ENCODE assay signal across 8 cellular contexts in the genomic region with DNA sequence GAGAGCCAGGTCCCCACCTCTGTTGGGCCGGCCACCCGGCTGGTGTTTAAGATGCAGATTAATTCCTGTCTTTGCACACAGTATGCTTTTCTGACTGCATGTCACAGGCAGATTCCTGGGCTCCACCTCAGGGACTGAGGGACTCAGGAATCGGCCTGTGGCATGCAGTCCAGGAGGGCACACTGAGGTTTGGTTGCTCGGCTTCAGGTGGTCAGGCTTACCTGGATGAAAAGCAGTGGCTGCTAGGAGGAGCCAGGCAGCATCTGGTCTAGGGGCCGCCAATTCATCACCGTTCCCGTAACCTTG. TPM values are rescaled to one million over a fixed set of nuclear protein-coding genes. Genes with fewer than 3 reads are reported as not detected.
DNase-seq lines count a peak whose midpoint lies in the region; ATAC-seq and TF ChIP-seq lines count a peak whose summit lies in the region.

No MANE protein-coding gene starts in this region.

- H3K9me3 ChIP-seq in H9 (ENCODE audit: control insufficient read depth, low read depth, low read length) (no peaks in the 10 kb centered on the region), T-helper 17 cell (ENCODE audit: control insufficient read depth, low read length, poor library complexity, severe bottlenecking) (no peaks in the 10 kb centered on the region), gastroesophageal sphincter (no peaks in the 10 kb centered on the region), skeletal muscle tissue (ENCODE audit: control insufficient read depth in 3 of 3, low read length in 3 of 3) (no peaks in the 10 kb centered on the region)

- no peaks in the 10 kb centered on the region for H3K9me3 Mint-ChIP-seq in H9

- TF ChIP-seq POLR2A in gastroesophageal sphincter (IDR thresholded peaks at IDR 0.05) = no peak

- H3T11ph ChIP-seq in H9 (ENCODE audit: low read length) = no peak overlapping the region

- WGBS in H9 (ENCODE audit: extremely low coverage, insufficient read length, low lambda C conversion rate) = no CpG with 5 or more reads among the region's 7 CpGs
- WGBS in gastroesophageal sphincter (ENCODE audit: low coverage in 1 of 2), 2 donors = 6% methylated on average over 2 of the region's 7 CpGs; no CpG with 5 or more reads in 1 of the 2 donors

- H3K27me3 ChIP-seq in H9 (ENCODE audit: insufficient read depth, low read length) (no peaks in the 10 kb centered on the region), gastroesophageal sphincter (no peaks in the 10 kb centered on the region), skeletal muscle tissue (ENCODE audit: control insufficient read depth in 3 of 3, insufficient read depth in 3 of 3, low read length in 3 of 3) (no peaks in the 10 kb centered on the region)

- H3K23ac ChIP-seq in H9 (ENCODE audit: insufficient read length, low read depth, low read length) = no peak overlapping the region

- H2BK15ac ChIP-seq in H9 (ENCODE audit: low read depth, low read length) = no peak overlapping the region

- no peak overlapping the region for H2BK120ac ChIP-seq in H9 (ENCODE audit: low read depth, low read length, poor library complexity, severe bottlenecking)

- no peak overlapping the region for H4K91ac ChIP-seq in H9 (ENCODE audit: insufficient read length, low read depth, low read length)

- peaks cover 0 to 24% of the 10 kb centered on the region in 2 donors for H3K36me3 ChIP-seq in gastroesophageal sphincter
- peaks cover 15 to 24% (median 15%) of the 10 kb centered on the region in 3 donors for H3K36me3 ChIP-seq in skeletal muscle tissue (ENCODE audit: control insufficient read depth in 3 of 3, insufficient read depth in 3 of 3, low read length in 3 of 3)

- H4K20me1 ChIP-seq in H9 (ENCODE audit: control insufficient read depth, insufficient read depth, insufficient read length) = peaks cover 6% of the 10 kb centered on the region

- H2BK5ac ChIP-seq in H9 (ENCODE audit: insufficient read length, low read length) = no peak overlapping the region

- no peaks in the 10 kb centered on the region for H3K27me3 Mint-ChIP-seq in H9 (ENCODE audit: low read depth)
- no peaks in the 10 kb centered on the region for H3K27me3 Mint-ChIP-seq in T-helper 17 cell

- H2AK5ac ChIP-seq in H9 (ENCODE audit: insufficient read length, low read length) = no peak overlapping the region

- H4K5ac ChIP-seq in H9 (ENCODE audit: insufficient read length, low read depth, low read length) = no peak overlapping the region

- no peak overlapping the region for H4K8ac ChIP-seq in H9 (replicated peaks; ENCODE audit: insufficient read length, low read depth, low read length)

- H3K27ac Mint-ChIP-seq in H9 (peak overlapping the region; percentile 66 to 94 (median 89); a peak in 4 of 7 replicates), T-helper 17 cell (peak overlapping the region; percentile 54)

- H3K9ac ChIP-seq in H9 (ENCODE audit: extremely low read depth, insufficient read length, low read length) (peak overlapping the region; percentile 75), skeletal muscle tissue (ENCODE audit: low read depth in 1 of 3, low read length in 3 of 3) (peak overlapping the region; percentile 84 to 93 (median 87))

- peaks cover 3% of the 10 kb centered on the region; the same call in 1 of the 2 replicates for H3K4me1 ChIP-seq in H9 (ENCODE audit: insufficient read depth, low read length)
- H3K4me1 ChIP-seq in gastroesophageal sphincter = peaks cover 0 to 60% (median 27%) of the 10 kb centered on the region in 3 donors
- H3K4me1 ChIP-seq in skeletal muscle tissue (ENCODE audit: control insufficient read depth in 3 of 3, insufficient read depth in 3 of 3, low read length in 3 of 3) = peaks cover 37 to 49% (median 38%) of the 10 kb centered on the region in 3 donors

- no peak overlapping the region for H3K4ac ChIP-seq in H9 (ENCODE audit: low read depth, low read length)

- H3K4me3 ChIP-seq in gastroesophageal sphincter (peak overlapping the region; percentile 81 to 97), skeletal muscle tissue (ENCODE audit: low read length in 3 of 3) (peak overlapping the region; percentile 89 to 95 (median 90))

- H3K18ac ChIP-seq in H9 (ENCODE audit: insufficient read length, low read depth, low read length) = no peak overlapping the region

- no peak for TF ChIP-seq CTCF in H9 (conservative IDR thresholded peaks at IDR 0.05)
- no peak for TF ChIP-seq CTCF in gastroesophageal sphincter (IDR thresholded peaks at IDR 0.05)

- no peak for TF ChIP-seq EP300 in gastroesophageal sphincter (IDR thresholded peaks at IDR 0.05)

- H3K14ac ChIP-seq in H9 (ENCODE audit: insufficient read depth, low read length) = peak overlapping the region; percentile 92; the same call in 1 of the 2 replicates

- H3K36me3 Mint-ChIP-seq in H9 (ENCODE audit: insufficient read depth in 1 of 3, low read depth in 3 of 3) (peaks cover 27 to 38% (median 32%) of the 10 kb centered on the region in 3 experiments; a peak in 6 of 7 replicates), T-helper 17 cell (ENCODE audit: low read depth) (peaks cover 2% of the 10 kb centered on the region)

- no peak overlapping the region for H3K56ac ChIP-seq in H9 (ENCODE audit: insufficient read length, low read depth, low read length)

- H2AFZ ChIP-seq in H9 (ENCODE audit: low read length) = no peak overlapping the region

- H3K79me1 ChIP-seq in H9 (ENCODE audit: insufficient read depth, low read depth, low read length, poor library complexity, severe bottlenecking) = peaks cover 7% of the 10 kb centered on the region

- H3K4me3 Mint-ChIP-seq in H9 (peak overlapping the region; percentile 90 to 97), T-helper 17 cell (peak overlapping the region; percentile 93)

- no peak overlapping the region for H2BK20ac ChIP-seq in H9 (ENCODE audit: low read depth, low read length, poor library complexity, severe bottlenecking)

- H3K4me1 Mint-ChIP-seq in H9 = peaks cover 19 to 36% of the 10 kb centered on the region in 2 experiments
- peaks cover 37% of the 10 kb centered on the region for H3K4me1 Mint-ChIP-seq in T-helper 17 cell

- H3K23me2 ChIP-seq in H9 (ENCODE audit: insufficient read length, low read depth, low read length, poor library complexity, severe bottlenecking) = peaks cover 11% of the 10 kb centered on the region

- DNase-seq in H9 = no peak
- DNase-seq in T-helper 17 cell = no peak
- DNase-seq in NAMALWA (ENCODE audit: low spot score) = no peak
- DNase-seq in NCI-H748 treated with DMSO at 0.1 percent for 48 hours (lab: John Stamatoyannopoulos, UW) = no peak

- ATAC-seq in T-helper 17 cell (no peak), gastroesophageal sphincter (no peak), HG02588 (IDR thresholded peaks at IDR 0.05; ENCODE audit: unreplicated experiment) (no peak), HG02973 (IDR thresholded peaks at IDR 0.05; ENCODE audit: unreplicated experiment) (no peak)

- H3K27ac ChIP-seq in H9 (ENCODE audit: insufficient read length, low read depth, low read length) (no peak overlapping the region), gastroesophageal sphincter (peak overlapping the region in 2 of 4 donors; percentile 96), skeletal muscle tissue (ENCODE audit: low read depth, low read length) (no peak overlapping the region)

- H3K4me2 ChIP-seq in H9 (ENCODE audit: insufficient read depth, insufficient read length, low read length) = peak overlapping the region; percentile 61

- H2BK12ac ChIP-seq in H9 (ENCODE audit: insufficient read length, low read depth, low read length) = no peak overlapping the region

- peaks cover 29% of the 10 kb centered on the region; the same call in 1 of the 2 replicates for H3K79me2 ChIP-seq in H9 (ENCODE audit: insufficient read depth, low read length)

RNA-seq across cellular contexts. Expression of gene WDR5, which starts 1.1 kb away (rescaled TPM):
- total RNA-seq in H9 (2021) (72.3 and 74.0 TPM in 2 replicates), T-helper 17 cell (10 to 100 TPM; 18.3 to 18.4 TPM), gastroesophageal sphincter (10 to 100 TPM; 16.4 to 30.2 (median 24.8) TPM), skeletal muscle tissue (28.2 TPM)

RNA-seq across cellular contexts. Expression of gene RNU6ATAC, which starts 27.4 kb away (rescaled TPM):
- 132 and 134 TPM in 2 replicates for total RNA-seq in H9 (2021)
- total RNA-seq in T-helper 17 cell = 10 to 100 TPM; 66.4 to 90.1 TPM
- total RNA-seq in gastroesophageal sphincter = not detected
- not detected for total RNA-seq in skeletal muscle tissue

Comparison
In these comparisons a context has a peak if more than half of its experiments do, and no peak if none do; other contexts are left out.
1. RNA of gene RNU6ATAC, which starts 27.4 kb away (total RNA-seq): 132 to 134 TPM in H9 and 66.4 to 90.1 TPM in T-helper 17 cell; not detected in gastroesophageal sphincter and not detected in skeletal muscle tissue (single experiment); every median in the first group is over 10 times any median in the second.